In the genomic region with DNA sequence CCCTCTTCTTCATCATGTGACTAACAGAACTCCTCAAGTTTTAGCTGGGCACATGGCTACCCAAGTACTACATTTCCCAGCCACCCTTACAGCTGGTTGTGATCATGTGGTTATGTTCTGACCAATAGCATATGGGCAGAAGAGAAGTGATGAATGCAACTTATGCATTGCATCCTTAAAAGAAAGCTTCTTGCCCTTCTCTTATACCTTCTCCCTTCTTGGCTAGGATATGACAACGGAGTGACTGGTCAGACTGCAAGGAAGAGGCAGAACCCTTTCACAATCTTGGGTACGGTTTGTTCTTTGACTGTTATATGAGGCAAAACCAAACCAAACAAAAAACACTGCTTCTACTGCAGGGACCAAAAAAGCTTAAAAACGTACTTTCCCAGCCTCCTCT, we compare ENCODE assay signal across 10 cellular contexts.
A peak's percentile ranks its signal among the peaks of the same experiment; 100 is the strongest.
DNase-seq lines count a peak whose midpoint lies in the region; ATAC-seq, FAIRE-seq and TF ChIP-seq lines count a peak whose summit lies in the region.
"Had no signal": no experiment of that assay in that cellular context is flagged by ENCODE, and none has a peak within 500 bp of the region (broad histone marks: within the 10 kb centered on the region; RNA-seq: fewer than 3 reads in every experiment).

No MANE protein-coding gene starts in this region.

- no peaks in the 10 kb centered on the region for H3K36me3 ChIP-seq in astrocyte (ENCODE audit: insufficient read depth, low read length)
- H3K36me3 ChIP-seq in osteoblast (ENCODE audit: insufficient read depth, low read length), result no peaks in the 10 kb centered on the region

- no peak for FAIRE-seq in astrocyte (lab: Jason Lieb, UNC)

- TF ChIP-seq CTCF in astrocyte (IDR thresholded peaks at IDR 0.05; ENCODE audit: insufficient read depth, low read depth, low read length) (no peak), osteoblast (IDR thresholded peaks at IDR 0.05; ENCODE audit: extremely low read depth, low read depth, low read length) (no peak), GM10266 (IDR thresholded peaks at IDR 0.05; ENCODE audit: control insufficient read depth, insufficient read depth, low read depth, missing control alignments) (no peak)

- DNase-seq in HPDE6-E6E7 (ENCODE audit: extremely low spot score) (peak; percentile 27), astrocyte (ENCODE audit: low read depth) (no peak), osteoblast (ENCODE audit: insufficient read length, low spot score, missing footprints) (peak; percentile 62), DMS79 (lab: John Stamatoyannopoulos, UW) (no peak), GM10266 (ENCODE audit: extremely low spot score) (no peak)
- DNase-seq: NCI-H748 treated with DMSO at 0.1 percent for 48 hours had no signal

- H3K27me3 ChIP-seq in astrocyte (ENCODE audit: insufficient read depth, low read length) (no peaks in the 10 kb centered on the region), osteoblast (ENCODE audit: insufficient read depth, low read length) (no peaks in the 10 kb centered on the region)

- H3K9me3 Mint-ChIP-seq in astrocyte (ENCODE audit: unreplicated experiment), result no peaks in the 10 kb centered on the region

- no peak overlapping the region for H3K4me3 ChIP-seq in astrocyte (ENCODE audit: insufficient read depth, low read depth, low read length)
- H3K4me3 ChIP-seq in osteoblast (ENCODE audit: insufficient read depth, low read length), result no peak overlapping the region
- H3K4me3 ChIP-seq: lung had no signal

- peaks cover 20% of the 10 kb centered on the region for H3K4me1 ChIP-seq in astrocyte (ENCODE audit: insufficient read depth, low read length)
- peaks cover 17% of the 10 kb centered on the region for H3K4me1 ChIP-seq in osteoblast (ENCODE audit: insufficient read depth, low read length)

- H3K27ac ChIP-seq in astrocyte (ENCODE audit: low read depth, low read length) (peak overlapping the region; percentile 35), osteoblast (ENCODE audit: low read depth, low read length) (peak overlapping the region; percentile 62)

- H3K36me3 Mint-ChIP-seq in astrocyte (ENCODE audit: low read depth, unreplicated experiment), result no peaks in the 10 kb centered on the region

- H3K9ac ChIP-seq in astrocyte (ENCODE audit: low read length), result peak overlapping the region; percentile 4

- peak; percentile 1 for ATAC-seq in GM18520 (IDR thresholded peaks at IDR 0.05; ENCODE audit: unreplicated experiment)
- no peak for ATAC-seq in HG03135 (IDR thresholded peaks at IDR 0.05; ENCODE audit: unreplicated experiment)
- ATAC-seq in HG03457 (IDR thresholded peaks at IDR 0.05; ENCODE audit: unreplicated experiment), result no peak

- no peaks in the 10 kb centered on the region for H4K20me1 ChIP-seq in astrocyte (ENCODE audit: insufficient read depth, low read length)
- H4K20me1 ChIP-seq in osteoblast (ENCODE audit: insufficient read depth, low read length), result no peaks in the 10 kb centered on the region

- no peaks in the 10 kb centered on the region for H3K79me2 ChIP-seq in astrocyte (ENCODE audit: insufficient read depth, low read length)
- no peaks in the 10 kb centered on the region for H3K79me2 ChIP-seq in osteoblast (ENCODE audit: insufficient read depth, low read length)

- H3K4me1 Mint-ChIP-seq in astrocyte (ENCODE audit: low read depth, unreplicated experiment), result peaks cover 7% of the 10 kb centered on the region

- no peak overlapping the region for H2AFZ ChIP-seq in astrocyte (ENCODE audit: low read depth, low read length)
- H2AFZ ChIP-seq in osteoblast (ENCODE audit: low read length), result peak overlapping the region; percentile 52

- H3K9me3 ChIP-seq in astrocyte (ENCODE audit: insufficient read depth, low read depth, low read length) (no peaks in the 10 kb centered on the region), osteoblast (ENCODE audit: low read depth, low read length) (no peaks in the 10 kb centered on the region)

- H3K4me3 Mint-ChIP-seq in astrocyte (ENCODE audit: unreplicated experiment), result no peak overlapping the region

- H3K4me2 ChIP-seq in astrocyte (ENCODE audit: low read length) (peak overlapping the region; percentile 15), osteoblast (ENCODE audit: insufficient read depth, low read length) (peak overlapping the region; percentile 27)

- H3K27me3 Mint-ChIP-seq in astrocyte (ENCODE audit: low read depth, unreplicated experiment), result no peaks in the 10 kb centered on the region

- peak overlapping the region; percentile 71 for H3K27ac Mint-ChIP-seq in astrocyte (ENCODE audit: unreplicated experiment)

Comparison
In these comparisons a context has a peak if more than half of its experiments do, and no peak if none do; other contexts are left out.
1. DNase-seq: peak in HPDE6-E6E7 (single experiment) and osteoblast (single experiment); none in astrocyte (single experiment), DMS79 (single experiment) and GM10266 (single experiment).